8 cellular contexts compared by ENCODE assay signal in the genomic region with DNA sequence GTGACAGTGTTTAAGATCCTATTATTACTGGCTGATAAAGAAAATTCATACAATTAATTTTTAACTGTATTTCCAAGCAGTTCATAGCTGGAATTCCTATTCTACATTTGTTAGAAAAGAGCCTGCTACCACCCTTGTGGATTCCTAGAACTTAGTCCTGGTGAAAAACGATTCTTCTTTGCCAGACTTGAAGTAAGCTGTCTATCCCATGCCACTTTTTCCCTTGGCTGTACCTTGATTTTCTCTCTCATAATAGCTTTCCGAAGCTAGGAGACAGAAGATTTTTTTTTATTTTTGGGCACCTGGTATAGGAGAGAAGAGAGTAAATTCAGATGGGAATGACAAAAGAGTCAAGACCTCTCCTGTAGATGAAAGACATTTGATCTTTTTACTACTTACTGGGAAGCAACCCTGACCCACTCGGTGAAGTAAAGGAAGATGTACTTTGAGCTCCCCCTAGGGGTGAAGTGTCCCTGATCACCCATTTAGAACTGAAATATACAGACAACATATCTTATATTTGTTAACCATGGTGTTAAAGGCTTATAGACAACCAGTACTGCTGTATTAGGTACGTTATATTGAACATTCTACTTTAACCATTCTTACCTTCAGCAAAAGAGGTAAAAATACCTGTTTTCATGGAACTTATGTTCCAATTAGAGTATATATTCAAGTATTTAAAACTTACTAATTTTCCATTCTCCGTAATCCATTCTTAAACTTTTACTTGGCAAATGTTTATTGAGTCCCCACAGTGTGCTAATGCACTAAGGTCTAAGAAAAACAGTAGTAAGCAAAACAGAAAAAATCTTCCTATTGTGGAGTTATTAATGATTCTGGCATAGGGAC. TPM values are rescaled to one million over a fixed set of nuclear protein-coding genes. Genes with fewer than 3 reads are reported as not detected.
DNase-seq lines count a peak whose midpoint lies in the region; ATAC-seq and TF ChIP-seq lines count a peak whose summit lies in the region.

No MANE protein-coding gene starts in this region.

- CTCF ChIA-PET in Panc1 (lab: Charles Lee): no interaction called here

- no peaks in the 10 kb centered on the region for H3K9me3 ChIP-seq in Panc1 (ENCODE audit: control insufficient read depth, insufficient read depth, low read depth, low read length)

- H3K27me3 ChIP-seq in Panc1 (ENCODE audit: control insufficient read depth, insufficient read depth, low read length): no peaks in the 10 kb centered on the region

- BruUV-seq in Panc1 (replicated peaks; lab: Mats Ljungman, UMichigan): no TSS peak

- H3K27ac ChIP-seq in Panc1 (ENCODE audit: low read length): no peak overlapping the region

- DNase-seq in GDM1 (lab: John Stamatoyannopoulos, UW) (peak; percentile 50), HT1080 (ENCODE audit: low read depth) (peak; percentile 57), Panc1 (ENCODE audit: low read depth, low spot score) (peak; percentile 32), foreskin melanocyte (peak; percentile 71), osteocyte (ENCODE audit: extremely low spot score, unreplicated experiment) (no peak), ureter (ENCODE audit: low spot score) (peak; percentile 58)
- peak; percentile 44 for DNase-seq in activated T-helper 1 cell treated with anti-CD3 and anti-CD28 coated beads, Interleukin-12 subunit alpha, Interleukin-12 subunit beta, Interleukin-2, Interleukin-4 antibody, amounts not matched to agents 30 ng/mL and 10 ng/mL and 1 ng/mL, durations not matched to agents 14 hours and 24 hours and 36 hours (ENCODE audit: low spot score)

- no peak overlapping the region for H3K4me3 Mint-ChIP-seq in activated T-helper 1 cell treated with anti-CD3 and anti-CD28 coated beads, Interleukin-12 subunit alpha, Interleukin-12 subunit beta, Interleukin-2, Interleukin-4 antibody, amounts not matched to agents 30 ng/mL and 10 ng/mL and 1 ng/mL, durations not matched to agents 14 hours and 24 hours and 36 hours
- H3K4me3 Mint-ChIP-seq in osteocyte (ENCODE audit: unreplicated experiment): no peak overlapping the region

- H3K4me1 ChIP-seq in Panc1 (ENCODE audit: control insufficient read depth, insufficient read depth, low read length): no peaks in the 10 kb centered on the region

- intact Hi-C loops in Panc1 (cut with micrococcal nuclease; ENCODE audit: unreplicated experiment): loop anchor here (5.0 kb wide), 1 partner anchor 106 kb away; no protein-coding TSS in a partner anchor
- intact Hi-C loops in activated T-helper 1 cell treated with anti-CD3 and anti-CD28 coated beads, Interleukin-12 subunit alpha, Interleukin-12 subunit beta, Interleukin-2, Interleukin-4 antibody, amounts not matched to agents 30 ng/mL and 10 ng/mL and 1 ng/mL, durations not matched to agents 14 hours and 24 hours and 36 hours (cut with micrococcal nuclease): loop anchor here (1.0 to 2.0 kb wide), 6 partner anchors 37 to 763 kb away; a partner anchor contains a TSS

- H3K36me3 Mint-ChIP-seq in activated T-helper 1 cell treated with anti-CD3 and anti-CD28 coated beads, Interleukin-12 subunit alpha, Interleukin-12 subunit beta, Interleukin-2, Interleukin-4 antibody, amounts not matched to agents 30 ng/mL and 10 ng/mL and 1 ng/mL, durations not matched to agents 14 hours and 24 hours and 36 hours (ENCODE audit: low read depth): peaks cover 26% of the 10 kb centered on the region
- H3K36me3 Mint-ChIP-seq in osteocyte (ENCODE audit: unreplicated experiment): peaks cover 5% of the 10 kb centered on the region

- TF ChIP-seq CTCF in Panc1 (IDR thresholded peaks at IDR 0.05) (peak; percentile 71; the same call in 1 of the 2 replicates), osteocyte (IDR thresholded peaks at IDR 0.05) (peak; percentile 76)

- in situ Hi-C loops in Panc1 (cut with HindIII; ENCODE audit: low pct_unique_long_range_greater_than_20kb, low sequenced_read_pairs): no loop called here

- no peak overlapping the region for H3K4me3 ChIP-seq in Panc1 (ENCODE audit: low read depth in 2 of 2, low read length in 2 of 2)

- peak; percentile 93 for ATAC-seq in GM21528 (IDR thresholded peaks at IDR 0.05; ENCODE audit: low FRiP score, unreplicated experiment)
- ATAC-seq in Panc1: peak; percentile 91

- H3K4me1 Mint-ChIP-seq in activated T-helper 1 cell treated with anti-CD3 and anti-CD28 coated beads, Interleukin-12 subunit alpha, Interleukin-12 subunit beta, Interleukin-2, Interleukin-4 antibody, amounts not matched to agents 30 ng/mL and 10 ng/mL and 1 ng/mL, durations not matched to agents 14 hours and 24 hours and 36 hours (ENCODE audit: low read depth): peaks cover 17% of the 10 kb centered on the region
- H3K4me1 Mint-ChIP-seq in osteocyte (ENCODE audit: unreplicated experiment): peaks cover 2% of the 10 kb centered on the region

- H3K27ac Mint-ChIP-seq in activated T-helper 1 cell treated with anti-CD3 and anti-CD28 coated beads, Interleukin-12 subunit alpha, Interleukin-12 subunit beta, Interleukin-2, Interleukin-4 antibody, amounts not matched to agents 30 ng/mL and 10 ng/mL and 1 ng/mL, durations not matched to agents 14 hours and 24 hours and 36 hours: no peak overlapping the region
- H3K27ac Mint-ChIP-seq in osteocyte (ENCODE audit: unreplicated experiment): no peak overlapping the region

- H3K9me3 Mint-ChIP-seq in activated T-helper 1 cell treated with anti-CD3 and anti-CD28 coated beads, Interleukin-12 subunit alpha, Interleukin-12 subunit beta, Interleukin-2, Interleukin-4 antibody, amounts not matched to agents 30 ng/mL and 10 ng/mL and 1 ng/mL, durations not matched to agents 14 hours and 24 hours and 36 hours: peaks cover 6% of the 10 kb centered on the region
- H3K9me3 Mint-ChIP-seq in osteocyte (ENCODE audit: unreplicated experiment): no peaks in the 10 kb centered on the region

- POLR2A ChIA-PET in Panc1 (lab: Charles Lee): interaction anchor here (0.6 kb wide), 1 partner anchor 99 kb away, joined by 3 read pairs; no protein-coding TSS in a partner anchor

- no peaks in the 10 kb centered on the region for H3K36me3 ChIP-seq in Panc1 (ENCODE audit: control insufficient read depth, insufficient read depth, low read length)

- H3K27me3 Mint-ChIP-seq in activated T-helper 1 cell treated with anti-CD3 and anti-CD28 coated beads, Interleukin-12 subunit alpha, Interleukin-12 subunit beta, Interleukin-2, Interleukin-4 antibody, amounts not matched to agents 30 ng/mL and 10 ng/mL and 1 ng/mL, durations not matched to agents 14 hours and 24 hours and 36 hours (ENCODE audit: insufficient read depth): no peaks in the 10 kb centered on the region
- H3K27me3 Mint-ChIP-seq in osteocyte (ENCODE audit: unreplicated experiment): no peaks in the 10 kb centered on the region

RNA-seq across cellular contexts. Expression of a gene that starts 36.2 kb away (rescaled TPM):
- total RNA-seq in HT1080 (2014; rRNA removed; shearing (Covaris generic)): 25.9 and 30.7 TPM in 2 replicates
- polyA plus RNA-seq in HT1080 (2015; cell fraction: cytosol; rRNA removed): 14.3 and 16.3 TPM in 2 replicates
- 14.1 and 15.2 TPM in 2 replicates for polyA plus RNA-seq in HT1080 (2015; cell fraction: nucleus; rRNA removed)
- total RNA-seq in Panc1 (2021; ENCODE audit: unreplicated experiment): 14.3 TPM
- polyA plus RNA-seq in Panc1 (2012; ENCODE audit: insufficient read length): 8.5 TPM
- 21.5 and 23.7 TPM in 2 replicates for total RNA-seq in activated T-helper 1 cell treated with anti-CD3 and anti-CD28 coated beads, Interleukin-12 subunit alpha, Interleukin-12 subunit beta, Interleukin-2, Interleukin-4 antibody, amounts not matched to agents 30 ng/mL and 10 ng/mL and 1 ng/mL, durations not matched to agents 14 hours and 24 hours and 36 hours
- 27.4 and 30.2 TPM in 2 replicates for total RNA-seq in osteocyte
- 23.1 TPM for total RNA-seq in ureter

RNA-seq across cellular contexts. Expression of a gene that starts 54.5 kb away (rescaled TPM):
- total RNA-seq in HT1080 (2014; rRNA removed; shearing (Covaris generic)): 5.4 TPM in 2 replicates
- 6.7 and 8.3 TPM in 2 replicates for polyA plus RNA-seq in HT1080 (2015; cell fraction: cytosol; rRNA removed)
- 13.8 and 17.0 TPM in 2 replicates for polyA plus RNA-seq in HT1080 (2015; cell fraction: nucleus; rRNA removed)
- total RNA-seq in Panc1 (2021; ENCODE audit: unreplicated experiment) (10.0 TPM), osteocyte (10.7 and 13.4 TPM in 2 replicates), ureter (25.7 TPM)
- polyA plus RNA-seq in Panc1 (2012; ENCODE audit: insufficient read length): 2.7 TPM
- total RNA-seq in activated T-helper 1 cell treated with anti-CD3 and anti-CD28 coated beads, Interleukin-12 subunit alpha, Interleukin-12 subunit beta, Interleukin-2, Interleukin-4 antibody, amounts not matched to agents 30 ng/mL and 10 ng/mL and 1 ng/mL, durations not matched to agents 14 hours and 24 hours and 36 hours: 19.4 and 19.8 TPM in 2 replicates

RNA-seq across cellular contexts. Expression of a gene that starts 54.7 kb away (rescaled TPM):
- total RNA-seq in HT1080 (2014; rRNA removed; shearing (Covaris generic)): 42.8 and 51.0 TPM in 2 replicates
- polyA plus RNA-seq in HT1080 (2015; cell fraction: cytosol; rRNA removed): 55.7 and 69.0 TPM in 2 replicates
- polyA plus RNA-seq in HT1080 (2015; cell fraction: nucleus; rRNA removed): 98.4 and 104 TPM in 2 replicates
- 47.2 TPM for total RNA-seq in Panc1 (2021; ENCODE audit: unreplicated experiment)
- 26.4 TPM for polyA plus RNA-seq in Panc1 (2012; ENCODE audit: insufficient read length)
- total RNA-seq in activated T-helper 1 cell treated with anti-CD3 and anti-CD28 coated beads, Interleukin-12 subunit alpha, Interleukin-12 subunit beta, Interleukin-2, Interleukin-4 antibody, amounts not matched to agents 30 ng/mL and 10 ng/mL and 1 ng/mL, durations not matched to agents 14 hours and 24 hours and 36 hours: 90.5 and 95.0 TPM in 2 replicates
- total RNA-seq in osteocyte: 80.3 and 84.6 TPM in 2 replicates
- 70.1 TPM for total RNA-seq in ureter
